In genomic region chr9:63729021-63729420, GRCh38 we compare ENCODE assay signal across 8 cellular contexts.
DNase-seq lines count a peak whose midpoint lies in the region; ATAC-seq, FAIRE-seq and TF ChIP-seq lines count a peak whose summit lies in the region.
"Not testable (repeated sequence)": the region's sequence is repeated elsewhere in the genome, so short reads cannot be mapped to it uniquely, and the experiment has no call there.

No MANE protein-coding gene starts in this region.

- not testable (repeated sequence) for H3K79me1 ChIP-seq in H9 (ENCODE audit: insufficient read depth, low read depth, low read length, poor library complexity, severe bottlenecking)

- not testable (repeated sequence) for BruUV-seq in K562 (replicated peaks; lab: Mats Ljungman, UMichigan)

- not testable (repeated sequence) for H4K8ac ChIP-seq in H9 (replicated peaks; ENCODE audit: insufficient read length, low read depth, low read length)

- not testable (repeated sequence) for H2BK20ac ChIP-seq in H9 (ENCODE audit: low read depth, low read length, poor library complexity, severe bottlenecking)

- H2BK12ac ChIP-seq in H9 (ENCODE audit: insufficient read length, low read depth, low read length), result not testable (repeated sequence)

- not testable (repeated sequence) for H3K4me1 ChIP-seq in DOHH2 (ENCODE audit: control insufficient read depth, low read length); H9 (ENCODE audit: insufficient read depth, low read length); OCI-LY1 (ENCODE audit: insufficient read depth, low read length, severe bottlenecking); K562 (replicated peaks in 1 of 2; ENCODE audit: control insufficient read depth in 2 of 2, insufficient read depth in 2 of 2, low read length in 2 of 2); iPS DF 6.9 (ENCODE audit: control insufficient read depth, insufficient read depth, low read length)

- H3K27ac Mint-ChIP-seq in H9, result not testable (repeated sequence)

- DNase-seq in H9, result not testable (repeated sequence)
- DNase-seq in NB4 (ENCODE audit: low read depth), result peak; percentile 14
- DNase-seq in SK-MEL-5 (ENCODE audit: low read depth, low spot score), result peak; percentile 13
- peak; percentile 5 to 38 (median 8) for DNase-seq in K562 (ENCODE audit: extremely low read depth in 1 of 4, low spot score in 3 of 4)
- DNase-seq in iPS DF 6.9 (ENCODE audit: low read depth, low spot score), result peak; percentile 20

- H3K36me3 ChIP-seq in DOHH2 (ENCODE audit: control insufficient read depth, low read length); OCI-LY1 (ENCODE audit: insufficient read depth, low read length); K562 (ENCODE audit: control insufficient read depth, insufficient read depth, low read length); iPS DF 6.9 (ENCODE audit: control insufficient read depth, insufficient read depth, low read length): not testable (repeated sequence)

- not testable (repeated sequence) for H3K4me2 ChIP-seq in DOHH2 (ENCODE audit: low read length); H9 (ENCODE audit: insufficient read depth, insufficient read length, low read length); OCI-LY1 (ENCODE audit: low read length); K562 (ENCODE audit: insufficient read depth, low read length)

- not testable (repeated sequence) for H3K79me2 ChIP-seq in DOHH2 (ENCODE audit: control insufficient read depth, low read length); H9 (ENCODE audit: insufficient read depth, low read length); OCI-LY1 (ENCODE audit: insufficient read depth, low read length); K562 (ENCODE audit: control insufficient read depth, insufficient read depth, low read length)

- CTCF ChIA-PET in K562 (lab: Yijun Ruan, JAX; ENCODE audit: low intra/inter-chr PET ratio), result not testable (repeated sequence)

- H4K5ac ChIP-seq in H9 (ENCODE audit: insufficient read length, low read depth, low read length), result not testable (repeated sequence)

- not testable (repeated sequence) for H2BK5ac ChIP-seq in H9 (ENCODE audit: insufficient read length, low read length)

- H3K4ac ChIP-seq in H9 (ENCODE audit: low read depth, low read length), result not testable (repeated sequence)

- in situ Hi-C loops in SK-MEL-5 (cut with HindIII; ENCODE audit: low pct_unique_long_range_greater_than_20kb, low sequenced_read_pairs); K562 (cut with MboI): not testable (repeated sequence)

- H3F3A ChIP-seq in DOHH2 (ENCODE audit: control insufficient read depth, insufficient read depth); OCI-LY1 (ENCODE audit: insufficient read depth, low read length): not testable (repeated sequence)

- FAIRE-seq in K562 (lab: Jason Lieb, UNC), result not testable (repeated sequence)

- H2AFZ ChIP-seq in H9 (ENCODE audit: low read length); OCI-LY1 (ENCODE audit: low read length); K562 (ENCODE audit: low read depth, low read length): not testable (repeated sequence)

- not testable (repeated sequence) for H4K20me1 ChIP-seq in DOHH2 (ENCODE audit: control insufficient read depth, insufficient read depth, low read depth, low read length); H9 (ENCODE audit: control insufficient read depth, insufficient read depth, insufficient read length); OCI-LY1 (ENCODE audit: insufficient read depth, low read length); K562 (replicated peaks; ENCODE audit: control insufficient read depth, insufficient read depth, low read length)

- not testable (repeated sequence) for H3K27ac ChIP-seq in 22Rv1; DOHH2 (ENCODE audit: low read depth, low read length); H9 (ENCODE audit: insufficient read length, low read depth, low read length); OCI-LY1 (ENCODE audit: low read depth, low read length, poor library complexity, severe bottlenecking); K562 (ENCODE audit: extremely low read depth, low read depth, low read length); iPS DF 6.9 (ENCODE audit: low read length)

- not testable (repeated sequence) for H3K9ac ChIP-seq in H9 (ENCODE audit: extremely low read depth, insufficient read length, low read length); OCI-LY1 (ENCODE audit: low read length); K562 (ENCODE audit: insufficient read depth in 1 of 2, low read depth in 2 of 2, low read length in 2 of 2)

- not testable (repeated sequence) for H3K56ac ChIP-seq in H9 (ENCODE audit: insufficient read length, low read depth, low read length)

- not testable (repeated sequence) for H3K36me3 Mint-ChIP-seq in H9 (ENCODE audit: insufficient read depth in 1 of 3, low read depth in 3 of 3)

- POLR2A ChIA-PET in K562 (lab: Yijun Ruan, JAX), result not testable (repeated sequence)

- TF ChIP-seq EP300 in K562 (IDR thresholded peaks at IDR 0.05; ENCODE audit: low read length), result not testable (repeated sequence)

- TF ChIP-seq POLR2A in NB4 (IDR thresholded peaks at IDR 0.05; ENCODE audit: extremely low read depth, insufficient read length); K562 (conservative IDR thresholded peaks at IDR 0.05): not testable (repeated sequence)

- WGBS in H9 (ENCODE audit: extremely low coverage, insufficient read length, low lambda C conversion rate), result no CpG with 5 or more reads among the region's 4 CpGs
- 0% methylated on average over 4 of the region's 4 CpGs for WGBS in K562 (ENCODE audit: insufficient coverage, low coverage, missing lambda C conversion rate)
- no CpG with 5 or more reads among the region's 4 CpGs for WGBS in iPS DF 6.9 (ENCODE audit: insufficient coverage, insufficient read length)

- not testable (repeated sequence) for H3K14ac ChIP-seq in H9 (ENCODE audit: insufficient read depth, low read length)

- not testable (repeated sequence) for H3K9me2 ChIP-seq in DOHH2 (replicated peaks; ENCODE audit: control insufficient read depth, low read length); OCI-LY1 (ENCODE audit: low read depth, low read length)

- H3K9me3 ChIP-seq in DOHH2 (ENCODE audit: control insufficient read depth, insufficient read depth, low read length); OCI-LY1 (ENCODE audit: low read length); K562 (replicated peaks; ENCODE audit: control insufficient read depth, insufficient read depth, low read depth, low read length); iPS DF 6.9 (ENCODE audit: control insufficient read depth, insufficient read depth, low read length): not testable (repeated sequence)
- peaks cover 12% of the 10 kb centered on the region for H3K9me3 ChIP-seq in H9 (ENCODE audit: control insufficient read depth, low read depth, low read length)

- H4K91ac ChIP-seq in H9 (ENCODE audit: insufficient read length, low read depth, low read length), result not testable (repeated sequence)

- not testable (repeated sequence) for H2BK15ac ChIP-seq in H9 (ENCODE audit: low read depth, low read length)

- not testable (repeated sequence) for H3K9me1 ChIP-seq in K562 (ENCODE audit: control insufficient read depth, insufficient read depth, low read length)

- intact Hi-C loops in K562 (cut with micrococcal nuclease), result not testable (repeated sequence)

- TF ChIP-seq CTCF in 22Rv1 (IDR thresholded peaks at IDR 0.05) (peak; percentile 45; the same call in 1 of the 2 replicates), DOHH2 (IDR thresholded peaks at IDR 0.05; ENCODE audit: low read depth, low read length, poor library complexity, severe bottlenecking) (peak; percentile 36), H9 (conservative IDR thresholded peaks at IDR 0.05) (0 out of 3 replicates have a peak, but pooled peaks have one; percentile 11), NB4 (IDR thresholded peaks at IDR 0.05; ENCODE audit: low read depth, low read length) (peak; percentile 36), OCI-LY1 (IDR thresholded peaks at IDR 0.05; ENCODE audit: low read length) (peak; percentile 23; the same call in 1 of the 2 replicates), K562 (IDR thresholded peaks at IDR 0.05 in 2 of 3, conservative IDR thresholded peaks at IDR 0.05 in 1 of 3; ENCODE audit: insufficient read depth in 2 of 3, low read depth in 1 of 3, low read length in 3 of 3) (peak; percentile 29 to 44 (median 42); a peak in 3 of 6 replicates)

- H2AK5ac ChIP-seq in H9 (ENCODE audit: insufficient read length, low read length), result not testable (repeated sequence)

- not testable (repeated sequence) for H2BK120ac ChIP-seq in H9 (ENCODE audit: low read depth, low read length, poor library complexity, severe bottlenecking)

- H3T11ph ChIP-seq in H9 (ENCODE audit: low read length), result not testable (repeated sequence)

- H3K9me3 Mint-ChIP-seq in H9, result peaks cover 52 to 70% of the 10 kb centered on the region in 2 experiments

- not testable (repeated sequence) for H3K4me1 Mint-ChIP-seq in H9

- H3K23ac ChIP-seq in H9 (ENCODE audit: insufficient read length, low read depth, low read length), result not testable (repeated sequence)

- H3K4me3 Mint-ChIP-seq in H9, result not testable (repeated sequence)

- TF ChIP-seq RAD21 in K562 (CRISPR knock-in tag; conservative IDR thresholded peaks at IDR 0.05 in 1 of 2, IDR thresholded peaks at IDR 0.05 in 1 of 2), result 0 out of 4 replicates have a peak, but pooled peaks of 1 of the 2 experiments have one; percentile 22

- ATAC-seq in K562, result not testable (repeated sequence)

- not testable (repeated sequence) for H3K27me3 ChIP-seq in DOHH2 (ENCODE audit: control insufficient read depth, low read length); H9 (ENCODE audit: insufficient read depth, low read length); OCI-LY1 (ENCODE audit: insufficient read depth, low read length); K562 (ENCODE audit: control insufficient read depth in 2 of 2, insufficient read depth in 2 of 2, low read length in 2 of 2); iPS DF 6.9 (ENCODE audit: control insufficient read depth, insufficient read depth, low read length)

- not testable (repeated sequence) for H3K18ac ChIP-seq in H9 (ENCODE audit: insufficient read length, low read depth, low read length)

- H3K23me2 ChIP-seq in H9 (ENCODE audit: insufficient read length, low read depth, low read length, poor library complexity, severe bottlenecking), result not testable (repeated sequence)

- H3K4me3 ChIP-seq in DOHH2 (ENCODE audit: low read length); NB4 (ENCODE audit: low read depth, low read length); OCI-LY1 (ENCODE audit: low read depth, low read length, poor library complexity, severe bottlenecking); K562; iPS DF 6.9 (ENCODE audit: low read length): not testable (repeated sequence)

- H3K27me3 Mint-ChIP-seq in H9 (ENCODE audit: low read depth), result not testable (repeated sequence)
